In genomic region chrX:1649623-1650022, GRCh38 we compare ENCODE assay signal across 17 cellular contexts. TPM values are rescaled to one million over a fixed set of nuclear protein-coding genes. Genes with fewer than 3 reads are reported as not detected.
A peak's percentile ranks its signal among the peaks of the same experiment; 100 is the strongest.
DNase-seq lines count a peak whose midpoint lies in the region; ATAC-seq, FAIRE-seq and TF ChIP-seq lines count a peak whose summit lies in the region.
"Had no signal": no experiment of that assay in that cellular context is flagged by ENCODE, and none has a peak within 500 bp of the region (broad histone marks: within the 10 kb centered on the region; RNA-seq: fewer than 3 reads in every experiment).

No MANE protein-coding gene starts in this region.

- no peak overlapping the region for H2BK120ac ChIP-seq in IMR-90 (ENCODE audit: low read depth, low read length)

- dilution Hi-C loops in IMR-90 (cut with HindIII; ENCODE audit: low sequenced_read_pairs, unreplicated experiment) = no loop called here

- FAIRE-seq in GM19239 (lab: Jason Lieb, UNC) = no peak

- CTCF ChIA-PET in IMR-90 (lab: Yijun Ruan, JAX) = no interaction called here

- H3K4me1 ChIP-seq in IMR-90 (ENCODE audit: control insufficient read depth, insufficient read depth, low read length) (no peaks in the 10 kb centered on the region), endodermal cell (ENCODE audit: control insufficient read depth, insufficient read depth, low read length) (no peaks in the 10 kb centered on the region)
- H3K4me1 ChIP-seq: BE2C, Peyer's patch had no signal

- H3K27ac ChIP-seq in IMR-90 (ENCODE audit: insufficient read depth, low read length) (no peak overlapping the region), endodermal cell (ENCODE audit: low read depth, low read length) (peak overlapping the region; percentile 64)
- H3K27ac ChIP-seq: Peyer's patch had no signal

- no TSS peak for BruUV-seq in IMR-90 (replicated peaks; lab: Mats Ljungman, UMichigan)

- DNase-seq in AG10803 (ENCODE audit: low read depth) = no peak
- DNase-seq in IMR-90 = no peak
- DNase-seq in endodermal cell = peak; percentile 83
- DNase-seq in GM19239 (ENCODE audit: insufficient read length, low spot score) = no peak
- no peak for DNase-seq in stimulated activated CD4-positive, alpha-beta T cell treated with anti-CD3 and anti-CD28 coated beads, Interleukin-4, amount 100 ng/mL, for 4 hours
- DNase-seq: activated B cell treated with CpG ODN at 0.5 μM for 24 hours; activated CD8-positive, alpha-beta memory T cell treated with anti-CD3 and anti-CD28 coated beads, Interleukin-2, amount 50 U/mL, for 4 hours; BE2C; DMS79 treated with DMSO at 0.1 percent for 48 hours; NCI-H1092; NCI-H510A; Peyer's patch had no signal

- H4K8ac ChIP-seq in IMR-90 (ENCODE audit: low read depth in 2 of 2, low read length in 2 of 2) = no peak overlapping the region

- POLR2A ChIA-PET in IMR-90 (lab: Charles Lee; ENCODE audit: unreplicated experiment) = no interaction called here

- H2AFZ ChIP-seq in IMR-90 (replicated peaks; ENCODE audit: low read length, poor library complexity) = peak overlapping the region; percentile 41

- intact Hi-C loops in IMR-90 (cut with micrococcal nuclease) = loop anchor here (5.0 to 10.0 kb wide), 4 partner anchors 197 to 1163 kb away; partner anchors contain the start of gene ASMTL

- H4K5ac ChIP-seq in IMR-90 (ENCODE audit: low read depth, low read length) = no peak overlapping the region

- H4K20me1 ChIP-seq in IMR-90 (ENCODE audit: insufficient read depth, low read length) = no peaks in the 10 kb centered on the region

- no peak overlapping the region for H2BK5ac ChIP-seq in IMR-90 (ENCODE audit: low read depth, low read length, poor library complexity, severe bottlenecking)

- H2AK9ac ChIP-seq in IMR-90 (replicated peaks; ENCODE audit: low read depth, low read length, poor library complexity) = no peak overlapping the region

- TF ChIP-seq CTCF in AG10803 (conservative IDR thresholded peaks at IDR 0.05; ENCODE audit: low read length) (no peak), IMR-90 (conservative IDR thresholded peaks at IDR 0.05; ENCODE audit: low read depth, low read length) (no peak), endodermal cell (conservative IDR thresholded peaks at IDR 0.05) (no peak), nephron (IDR thresholded peaks at IDR 0.05; ENCODE audit: unreplicated experiment in 3 of 3) (no peak)

- no peak overlapping the region for H3K56ac ChIP-seq in IMR-90 (ENCODE audit: extremely low read depth, insufficient read depth, low read length)

- H3K4me1 Mint-ChIP-seq in endodermal cell (no peaks in the 10 kb centered on the region), nephron (peaks cover 5% of the 10 kb centered on the region)

- no peak overlapping the region for H4K91ac ChIP-seq in IMR-90 (ENCODE audit: insufficient read depth, low read depth, low read length)

- TF ChIP-seq POLR2A in IMR-90 (IDR thresholded peaks at IDR 0.05; ENCODE audit: low read depth, low read length) = no peak

- H3K27me3 Mint-ChIP-seq in endodermal cell (ENCODE audit: insufficient read depth) (peaks cover 6% of the 10 kb centered on the region), nephron (ENCODE audit: low read depth) (no peaks in the 10 kb centered on the region)

- H3K4me3 Mint-ChIP-seq in endodermal cell (peak overlapping the region; percentile 9), nephron (peak overlapping the region; percentile 37 to 58 (median 57))
- H3K4me3 Mint-ChIP-seq: activated B cell treated with CpG ODN at 0.5 μM for 24 hours, IgD-negative memory B cell had no signal

- no peak overlapping the region for H3K18ac ChIP-seq in IMR-90 (ENCODE audit: low read depth, low read length)

- H3K79me1 ChIP-seq in IMR-90 (ENCODE audit: low read depth in 1 of 2, low read length in 2 of 2) = no peaks in the 10 kb centered on the region

- peak overlapping the region; percentile 37 for H3K4me3 ChIP-seq in AG10803 (ENCODE audit: low read length)
- H3K4me3 ChIP-seq in IMR-90 (ENCODE audit: insufficient read depth, low read depth, low read length) = peak overlapping the region; percentile 45; the same call in 1 of the 2 replicates
- H3K4me3 ChIP-seq in endodermal cell (ENCODE audit: low read length) = peak overlapping the region; percentile 38
- H3K4me3 ChIP-seq: Peyer's patch had no signal

- peaks cover 3% of the 10 kb centered on the region for H3K36me3 Mint-ChIP-seq in endodermal cell (ENCODE audit: low read depth)
- H3K36me3 Mint-ChIP-seq in nephron (ENCODE audit: low read depth) = peaks cover 8% of the 10 kb centered on the region
- H3K36me3 Mint-ChIP-seq: IgD-negative memory B cell had no signal

- H3K23ac ChIP-seq in IMR-90 (ENCODE audit: low read depth, low read length) = no peak overlapping the region

- H3K36me3 ChIP-seq in IMR-90 (ENCODE audit: control insufficient read depth, insufficient read depth, low read length) = no peaks in the 10 kb centered on the region
- H3K36me3 ChIP-seq in endodermal cell (ENCODE audit: control insufficient read depth, insufficient read depth, low read length) = no peaks in the 10 kb centered on the region
- H3K36me3 ChIP-seq: BE2C, Peyer's patch had no signal

- no CpG with 5 or more reads among the region's 7 CpGs for WGBS in IMR-90 (ENCODE audit: extremely low coverage in 2 of 2, insufficient read length in 1 of 2), 2 experiments
- 0 to 35% methylated on average over 1 to 6 of the region's 7 CpGs for WGBS in endodermal cell (ENCODE audit: insufficient coverage in 1 of 2, insufficient read length in 1 of 2), 2 experiments

- H3K9me3 ChIP-seq in IMR-90 (ENCODE audit: control insufficient read depth, insufficient read depth, low read length) (peaks cover 6% of the 10 kb centered on the region), endodermal cell (ENCODE audit: control insufficient read depth, low read length) (peaks cover 18% of the 10 kb centered on the region)
- H3K9me3 ChIP-seq: BE2C had no signal

- no peak overlapping the region for H3K4ac ChIP-seq in IMR-90 (ENCODE audit: low read depth, low read length)

- TF ChIP-seq RAD21 in IMR-90 (IDR thresholded peaks at IDR 0.05; ENCODE audit: low read length) = no peak

- H2BK15ac ChIP-seq in IMR-90 (ENCODE audit: low read depth, low read length) = no peak overlapping the region

- H3K9ac ChIP-seq in IMR-90 (ENCODE audit: low read depth, low read length) (no peak overlapping the region), endodermal cell (ENCODE audit: extremely low read depth, low read length, poor library complexity, severe bottlenecking) (no peak overlapping the region)

- H3K27ac Mint-ChIP-seq in endodermal cell (peak overlapping the region; percentile 13), nephron (peak overlapping the region in 2 of 3 experiments; percentile 69 to 70)
- H3K27ac Mint-ChIP-seq: activated B cell treated with CpG ODN at 0.5 μM for 24 hours; activated naive CD4-positive, alpha-beta T cell treated with anti-CD3 and anti-CD28 coated beads, Interleukin-2, amount 50 U/mL, for 72 hours had no signal

- H3K27me3 ChIP-seq in IMR-90 (ENCODE audit: control insufficient read depth, insufficient read depth, low read length) (no peaks in the 10 kb centered on the region), endodermal cell (ENCODE audit: control insufficient read depth, insufficient read depth, low read length, poor library complexity, severe bottlenecking) (no peaks in the 10 kb centered on the region)
- H3K27me3 ChIP-seq: BE2C, Peyer's patch had no signal

- in situ Hi-C loops in IMR-90 (cut with MboI; ENCODE audit: low sequenced_read_pairs) = loop anchor here (5.0 to 10.0 kb wide), 2 partner anchors 943 to 1175 kb away; partner anchors contain the start of gene GYG2

- peaks cover 41% of the 10 kb centered on the region for H3K9me3 Mint-ChIP-seq in endodermal cell
- peaks cover 25% of the 10 kb centered on the region for H3K9me3 Mint-ChIP-seq in nephron

- ATAC-seq in IMR-90 (ENCODE audit: low read depth) = no peak
- no peak for ATAC-seq in GM21447 (IDR thresholded peaks at IDR 0.05; ENCODE audit: unreplicated experiment)
- no peak for ATAC-seq in GM18511 (IDR thresholded peaks at IDR 0.05; ENCODE audit: unreplicated experiment)
- ATAC-seq: activated naive CD4-positive, alpha-beta T cell treated with anti-CD3 and anti-CD28 coated beads, Interleukin-2, amount 50 U/mL, for 72 hours had no signal

- no peak overlapping the region for H2BK20ac ChIP-seq in IMR-90 (ENCODE audit: low read depth, low read length)

- H2AK5ac ChIP-seq in IMR-90 (ENCODE audit: low read depth, low read length) = no peak overlapping the region

- peak overlapping the region; percentile 92 for H3K4me2 ChIP-seq in IMR-90 (ENCODE audit: low read depth, low read length)

- no peaks in the 10 kb centered on the region for H3K9me1 ChIP-seq in IMR-90 (ENCODE audit: insufficient read depth, low read length)

- H3K14ac ChIP-seq in IMR-90 (replicated peaks; ENCODE audit: low read depth, low read length) = no peak overlapping the region

TF ChIP-seq in IMR-90, 13 proteins besides CTCF, POLR2A, EP300 and RAD21:
- TF ChIP-seq RFX5 (IDR thresholded peaks at IDR 0.05; ENCODE audit: low read depth, low read length) (no peak), FOS (IDR thresholded peaks at IDR 0.05; ENCODE audit: low read depth, low read length) (no peak)

RNA-seq across cellular contexts. Expression of gene ASMT, which starts 34.8 kb away (rescaled TPM):
- total RNA-seq in IMR-90 (2012; rRNA removed) = not detected in 2 replicates
- not detected in 2 replicates for polyA plus RNA-seq in IMR-90 (2012; rRNA removed)
- 0.02 TPM in 1 of 2 replicates, not detected in the other for polyA plus RNA-seq in IMR-90 (2012; cell fraction: cytosol; rRNA removed)
- polyA plus RNA-seq in IMR-90 (2012; cell fraction: nucleus; rRNA removed; ENCODE audit: low replicate concordance) = 0.73 and 0.90 TPM in 2 replicates
- not detected for total RNA-seq in endodermal cell
- 0.68 TPM for polyA plus RNA-seq in endodermal cell (2013, experiment 1 of 2)
- 0.83 TPM for polyA plus RNA-seq in endodermal cell (2013, experiment 2 of 2)

RNA-seq across cellular contexts. Expression of gene AKAP17A, which starts 58.2 kb away (rescaled TPM):
- 9.0 and 10.6 TPM in 2 replicates for total RNA-seq in IMR-90 (2012; rRNA removed)
- 23.7 and 27.0 TPM in 2 replicates for polyA plus RNA-seq in IMR-90 (2012; rRNA removed)
- polyA plus RNA-seq in IMR-90 (2012; cell fraction: cytosol; rRNA removed) = 17.4 and 21.9 TPM in 2 replicates
- polyA plus RNA-seq in IMR-90 (2012; cell fraction: nucleus; rRNA removed; ENCODE audit: low replicate concordance) = 141 and 199 TPM in 2 replicates
- total RNA-seq in endodermal cell = 10 to 100 TPM; 42.2 to 50.9 TPM
- 50.4 TPM for polyA plus RNA-seq in endodermal cell (2013, experiment 1 of 2)
- polyA plus RNA-seq in endodermal cell (2013, experiment 2 of 2) = 42.1 TPM
